ENCODE assay signal across 9 cellular contexts in the genomic region with DNA sequence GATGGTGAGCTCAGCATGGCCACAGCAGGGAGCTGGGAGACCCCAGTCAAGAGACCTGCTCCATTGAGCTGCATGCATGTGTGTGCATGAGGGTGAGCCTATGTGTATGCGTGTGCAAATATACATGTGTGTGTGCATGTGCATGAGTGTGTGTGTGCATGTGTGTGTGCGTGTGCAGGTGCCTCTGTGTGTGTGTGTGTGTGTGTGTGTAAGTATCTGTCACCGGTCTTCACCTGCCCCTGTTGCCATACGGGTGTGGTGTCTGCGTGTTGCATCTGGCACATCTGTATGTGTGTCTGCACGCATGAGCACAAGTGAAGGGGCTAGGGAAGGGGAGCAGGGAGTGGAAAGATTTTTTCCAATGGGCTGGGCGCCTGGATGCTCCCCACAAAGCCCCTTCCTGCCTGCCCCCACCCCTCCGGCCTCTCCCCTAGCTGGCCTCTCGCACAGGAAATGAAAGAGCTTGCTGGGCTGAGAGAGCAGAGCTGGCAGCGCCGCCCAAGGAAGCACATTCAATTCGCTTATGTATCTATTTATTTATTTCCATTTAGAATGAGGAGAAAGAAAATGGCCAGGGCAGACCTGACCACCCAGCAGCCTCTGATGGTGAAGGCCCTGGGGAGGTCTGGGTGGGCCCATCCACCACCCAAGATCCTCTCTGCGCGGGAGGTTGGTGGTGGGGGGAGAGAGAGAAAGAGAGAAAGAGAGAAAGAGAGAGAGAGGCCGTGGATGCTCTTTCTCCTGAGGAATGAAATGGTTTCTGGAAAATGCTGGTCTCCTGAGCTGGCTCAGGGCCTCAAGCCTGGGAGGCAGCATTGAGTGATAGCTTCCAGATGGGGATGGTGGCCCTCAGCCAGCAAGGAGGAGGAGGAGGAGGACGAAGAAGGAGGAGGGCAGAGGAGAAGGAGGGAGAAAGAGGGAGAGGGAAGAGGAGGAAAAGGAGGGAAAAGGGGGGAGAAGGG. TPM values are rescaled to one million over a fixed set of nuclear protein-coding genes. Genes with fewer than 3 reads are reported as not detected.
DNase-seq lines count a peak whose midpoint lies in the region; ATAC-seq and TF ChIP-seq lines count a peak whose summit lies in the region.
"Had no signal": no experiment of that assay in that cellular context is flagged by ENCODE, and none has a peak within 500 bp of the region (broad histone marks: within the 10 kb centered on the region; RNA-seq: fewer than 3 reads in every experiment).

No MANE protein-coding gene starts in this region.

- no peaks in the 10 kb centered on the region for H3K9me3 ChIP-seq in left lung
- H3K9me3 ChIP-seq in suprapubic skin, result no peaks in the 10 kb centered on the region

- H3K27me3 ChIP-seq in left lung, result no peaks in the 10 kb centered on the region
- no peaks in the 10 kb centered on the region for H3K27me3 ChIP-seq in suprapubic skin

- no peaks in the 10 kb centered on the region for H3K36me3 ChIP-seq in left lung
- H3K36me3 ChIP-seq in suprapubic skin, result no peaks in the 10 kb centered on the region

- no peak overlapping the region for H3K4me3 ChIP-seq in left lung
- no peak overlapping the region for H3K4me3 ChIP-seq in suprapubic skin

- H3K4me1 ChIP-seq in left lung (peaks cover 16 to 64% of the 10 kb centered on the region in 2 donors), suprapubic skin (peaks cover 33% of the 10 kb centered on the region)

- DNase-seq in M059J (ENCODE audit: low read depth) (peak; percentile 28), astrocyte of the hippocampus (ENCODE audit: low read depth, low spot score) (peak; percentile 63), left lung (peak in 1 of 2 donors; percentile 82), suprapubic skin (ENCODE audit: low spot score in 2 of 2) (peak in 1 of 2 donors; percentile 81), CD1c-positive myeloid dendritic cell (ENCODE audit: extremely low spot score) (no peak), midbrain (lab: John Stamatoyannopoulos, UW) (no peak), HUDEP-2 (lab: John Stamatoyannopoulos, UW; ENCODE audit: unreplicated experiment in 76 of 76) (no peak)
- no peak for DNase-seq in stimulated activated naive CD4-positive, alpha-beta T cell treated with Interleukin-2 at 50 U/mL for 16 hours (lab: John Stamatoyannopoulos, UW)

- WGBS in suprapubic skin, result 23% methylated on average over 10 of the region's 16 CpGs

- no peak for TF ChIP-seq EP300 in suprapubic skin (IDR thresholded peaks at IDR 0.05)

- no peak for TF ChIP-seq POLR2A in suprapubic skin (IDR thresholded peaks at IDR 0.05)

- H3K27ac ChIP-seq in left lung, result peak overlapping the region; percentile 86 to 87
- peak overlapping the region; percentile 52 for H3K27ac ChIP-seq in suprapubic skin

- peak; percentile 9 for ATAC-seq in left lung

- intact Hi-C loops in left lung (cut with DNase I), result loop anchor here (2.0 to 10.0 kb wide), 3 partner anchors 109 to 219 kb away; no protein-coding TSS in a partner anchor

- TF ChIP-seq CTCF in left lung (IDR thresholded peaks at IDR 0.05), result no peak
- no peak for TF ChIP-seq CTCF in suprapubic skin (IDR thresholded peaks at IDR 0.05)

RNA-seq across cellular contexts. Expression of gene TSPAN32, which starts 4.3 kb away (rescaled TPM):
- 0.07 TPM in 1 of 2 replicates, not detected in the other for total RNA-seq in M059J (2014; rRNA removed; shearing (Covaris generic))
- total RNA-seq in left lung, result 1 to 10 TPM; 4.2 to 6.2 TPM
- total RNA-seq in suprapubic skin, result 1 to 10 TPM in 1 of 4 donors, under 1 TPM in 1, not detected in 2; 0.26 to 4.3 TPM
- total RNA-seq: pulmonary artery endothelial cell had no signal

RNA-seq across cellular contexts. Expression of gene C11orf21, which starts 4.4 kb away (rescaled TPM):
- total RNA-seq in M059J (2014; rRNA removed; shearing (Covaris generic)), result not detected in 2 replicates
- total RNA-seq in left lung (1 to 10 TPM; 2.7 to 6.9 TPM), suprapubic skin (1 to 10 TPM in 2 of 4 donors, not detected in 2; 1.2 to 2.5 TPM)
- total RNA-seq: pulmonary artery endothelial cell had no signal

RNA-seq across cellular contexts. Expression of gene ASCL2, which starts 35.8 kb away (rescaled TPM):
- total RNA-seq in M059J (2014; rRNA removed; shearing (Covaris generic)), result not detected in 2 replicates
- total RNA-seq in left lung, result 1 to 10 TPM in 1 of 2 donors, under 1 TPM in 1; 0.79 to 2.3 TPM
- total RNA-seq in suprapubic skin, result 10 to 100 TPM; 11.4 to 18.0 (median 15.9) TPM
- total RNA-seq: pulmonary artery endothelial cell had no signal

Comparison
In these comparisons a context has a peak if more than half of its experiments do, and no peak if none do; other contexts are left out.
1. DNase-seq: peak in M059J (single experiment) and astrocyte of the hippocampus (single experiment); none in CD1c-positive myeloid dendritic cell (single experiment), stimulated activated naive CD4-positive, alpha-beta T cell treated with Interleukin-2 at 50 U/mL for 16 hours (single experiment), midbrain (single experiment) and HUDEP-2 (0 of 76).